Comparison of ENCODE assay signal across 31 cellular contexts in the genomic region with DNA sequence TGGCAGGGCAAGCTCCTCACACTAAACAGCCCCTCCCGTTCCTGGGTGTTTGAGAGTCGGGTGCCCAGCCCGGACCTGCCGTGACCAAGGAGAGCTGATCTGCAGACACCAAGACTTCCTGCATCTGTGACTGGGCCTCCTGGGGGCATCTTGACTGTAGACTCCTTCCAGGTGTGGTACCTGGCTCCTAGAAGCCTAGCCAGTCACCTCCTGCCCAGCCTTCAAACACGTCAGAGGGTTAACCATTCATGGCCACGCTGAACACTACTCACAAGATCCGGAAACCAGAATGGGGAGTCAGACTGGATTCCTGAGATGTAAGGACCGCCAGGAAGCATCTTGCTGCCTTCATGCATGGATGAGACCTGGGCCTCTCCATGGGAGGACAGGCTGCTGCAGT. TPM values are rescaled to one million over a fixed set of nuclear protein-coding genes. Genes with fewer than 3 reads are reported as not detected.
A peak's percentile ranks its signal among the peaks of the same experiment; 100 is the strongest.
DNase-seq lines count a peak whose midpoint lies in the region; ATAC-seq, FAIRE-seq and TF ChIP-seq lines count a peak whose summit lies in the region.
"Had no signal": no experiment of that assay in that cellular context is flagged by ENCODE, and none has a peak within 500 bp of the region (broad histone marks: within the 10 kb centered on the region; RNA-seq: fewer than 3 reads in every experiment).

No MANE protein-coding gene starts in this region.

- intact Hi-C loops in psoas muscle (cut with DNase I) = no loop called here
- intact Hi-C loops in activated T-helper 1 cell treated with anti-CD3 and anti-CD28 coated beads, Interleukin-12 subunit alpha, Interleukin-12 subunit beta, Interleukin-2, Interleukin-4 antibody, amounts not matched to agents 30 ng/mL and 10 ng/mL and 1 ng/mL, durations not matched to agents 14 hours and 24 hours and 36 hours (cut with micrococcal nuclease) = no loop called here
- intact Hi-C loops in colonic mucosa (cut with DNase I) = no loop called here

- 67 to 90% (median 76%) methylated on average over 8 of the region's 8 CpGs for WGBS in psoas muscle, 3 donors

- peaks cover 6% of the 10 kb centered on the region for H3K4me1 Mint-ChIP-seq in WTC11
- peaks cover 12% of the 10 kb centered on the region for H3K4me1 Mint-ChIP-seq in activated T-helper 1 cell treated with anti-CD3 and anti-CD28 coated beads, Interleukin-12 subunit alpha, Interleukin-12 subunit beta, Interleukin-2, Interleukin-4 antibody, amounts not matched to agents 30 ng/mL and 10 ng/mL and 1 ng/mL, durations not matched to agents 14 hours and 24 hours and 36 hours (ENCODE audit: low read depth)

- H3K27ac Mint-ChIP-seq in WTC11 = 0 out of 2 replicates have a peak overlapping the region, but pooled peaks have one; percentile 65
- no peak overlapping the region for H3K27ac Mint-ChIP-seq in activated T-helper 1 cell treated with anti-CD3 and anti-CD28 coated beads, Interleukin-12 subunit alpha, Interleukin-12 subunit beta, Interleukin-2, Interleukin-4 antibody, amounts not matched to agents 30 ng/mL and 10 ng/mL and 1 ng/mL, durations not matched to agents 14 hours and 24 hours and 36 hours
- H3K27ac Mint-ChIP-seq: activated naive CD4-positive, alpha-beta T cell treated with anti-CD3 and anti-CD28 coated beads for 36 hours had no signal

- FAIRE-seq in keratinocyte (lab: Jason Lieb, UNC) = peak; percentile 81
- FAIRE-seq: endothelial cell of umbilical vein, G401.6 had no signal

- H2AFZ ChIP-seq in keratinocyte (ENCODE audit: control insufficient read depth, low read length) = peak overlapping the region; percentile 92

- no peaks in the 10 kb centered on the region for H3K36me3 ChIP-seq in keratinocyte (ENCODE audit: control insufficient read depth in 2 of 2, extremely low read depth in 1 of 2, insufficient read depth in 2 of 2, low read length in 2 of 2)
- no peaks in the 10 kb centered on the region for H3K36me3 ChIP-seq in psoas muscle (ENCODE audit: insufficient read depth in 1 of 2, low read depth in 1 of 2)
- H3K36me3 ChIP-seq in colonic mucosa = no peaks in the 10 kb centered on the region
- H3K36me3 ChIP-seq: right atrium auricular region, stomach, upper lobe of right lung had no signal

- ATAC-seq in WTC11 = no peak
- no peak for ATAC-seq in psoas muscle
- no peak for ATAC-seq in GM21825 (IDR thresholded peaks at IDR 0.05; ENCODE audit: unreplicated experiment)
- ATAC-seq: activated T-cell treated with anti-CD3 and anti-CD28 coated beads, Interleukin-2, amount 50 U/mL, for 4 hours; upper lobe of right lung had no signal

- CTCF ChIA-PET in WTC11 (lab: Charles Lee) = interaction anchor here (0.7 to 3.3 kb wide), 3 partner anchors 14 to 28 kb away, joined by 3 to 27 read pairs (median 10); partner anchors contain the start of gene BBLN

- H3K9me3 Mint-ChIP-seq in WTC11 = no peaks in the 10 kb centered on the region
- no peaks in the 10 kb centered on the region for H3K9me3 Mint-ChIP-seq in activated T-helper 1 cell treated with anti-CD3 and anti-CD28 coated beads, Interleukin-12 subunit alpha, Interleukin-12 subunit beta, Interleukin-2, Interleukin-4 antibody, amounts not matched to agents 30 ng/mL and 10 ng/mL and 1 ng/mL, durations not matched to agents 14 hours and 24 hours and 36 hours
- H3K9me3 Mint-ChIP-seq: activated naive CD4-positive, alpha-beta T cell treated with anti-CD3 and anti-CD28 coated beads for 36 hours; activated T-cell treated with anti-CD3 and anti-CD28 coated beads, Interleukin-2, amount 50 U/mL, for 4 hours had no signal

- POLR2A ChIA-PET in WTC11 (lab: Charles Lee) = no interaction called here

- no peaks in the 10 kb centered on the region for H3K27me3 Mint-ChIP-seq in WTC11 (ENCODE audit: low read depth)
- H3K27me3 Mint-ChIP-seq in activated T-helper 1 cell treated with anti-CD3 and anti-CD28 coated beads, Interleukin-12 subunit alpha, Interleukin-12 subunit beta, Interleukin-2, Interleukin-4 antibody, amounts not matched to agents 30 ng/mL and 10 ng/mL and 1 ng/mL, durations not matched to agents 14 hours and 24 hours and 36 hours (ENCODE audit: insufficient read depth) = no peaks in the 10 kb centered on the region

- no peaks in the 10 kb centered on the region for H3K27me3 ChIP-seq in keratinocyte (ENCODE audit: control insufficient read depth, extremely low read depth, insufficient read depth, low read length)
- H3K27me3 ChIP-seq in psoas muscle (ENCODE audit: insufficient read depth in 3 of 3, low read length in 2 of 3) = no peaks in the 10 kb centered on the region
- no peaks in the 10 kb centered on the region for H3K27me3 ChIP-seq in colonic mucosa
- H3K27me3 ChIP-seq: right atrium auricular region, stomach, upper lobe of right lung had no signal

- no peaks in the 10 kb centered on the region for H4K20me1 ChIP-seq in keratinocyte (ENCODE audit: control insufficient read depth, extremely low read depth, insufficient read depth, low read length)

- H3K27ac ChIP-seq in keratinocyte (ENCODE audit: control insufficient read depth, insufficient read depth, low read length) = peak overlapping the region; percentile 71
- H3K27ac ChIP-seq in psoas muscle = no peak overlapping the region
- no peak overlapping the region for H3K27ac ChIP-seq in substantia nigra (ENCODE audit: low read depth, low read length, poor library complexity, severe bottlenecking)
- no peak overlapping the region for H3K27ac ChIP-seq in colonic mucosa
- H3K27ac ChIP-seq: KMS-11, right atrium auricular region, stomach, upper lobe of right lung had no signal

- no peak overlapping the region for H3K4me3 Mint-ChIP-seq in WTC11
- no peak overlapping the region for H3K4me3 Mint-ChIP-seq in activated T-helper 1 cell treated with anti-CD3 and anti-CD28 coated beads, Interleukin-12 subunit alpha, Interleukin-12 subunit beta, Interleukin-2, Interleukin-4 antibody, amounts not matched to agents 30 ng/mL and 10 ng/mL and 1 ng/mL, durations not matched to agents 14 hours and 24 hours and 36 hours
- H3K4me3 Mint-ChIP-seq: activated naive CD4-positive, alpha-beta T cell treated with anti-CD3 and anti-CD28 coated beads for 36 hours; activated T-cell treated with anti-CD3 and anti-CD28 coated beads, Interleukin-2, amount 50 U/mL, for 4 hours had no signal

- dilution Hi-C loops in keratinocyte (cut with MboI; ENCODE audit: extremely low pct_ligation_motif_present, low sequenced_read_pairs) = no loop called here

- no peaks in the 10 kb centered on the region for H3K36me3 Mint-ChIP-seq in WTC11
- no peaks in the 10 kb centered on the region for H3K36me3 Mint-ChIP-seq in activated T-helper 1 cell treated with anti-CD3 and anti-CD28 coated beads, Interleukin-12 subunit alpha, Interleukin-12 subunit beta, Interleukin-2, Interleukin-4 antibody, amounts not matched to agents 30 ng/mL and 10 ng/mL and 1 ng/mL, durations not matched to agents 14 hours and 24 hours and 36 hours (ENCODE audit: low read depth)

- H3K79me2 ChIP-seq in keratinocyte (ENCODE audit: control insufficient read depth, insufficient read depth, low read length) = no peaks in the 10 kb centered on the region

- no peak for TF ChIP-seq CTCF in WTC11 (IDR thresholded peaks at IDR 0.05)
- no peak for TF ChIP-seq CTCF in keratinocyte (optimal IDR thresholded peaks at IDR 0.05 in 1 of 3, IDR thresholded peaks at IDR 0.05 in 1 of 3, conservative IDR thresholded peaks at IDR 0.05 in 1 of 3; ENCODE audit: extremely low read depth in 1 of 3, insufficient read depth in 2 of 3, low read length in 3 of 3)
- no peak for TF ChIP-seq CTCF in psoas muscle (IDR thresholded peaks at IDR 0.05)
- TF ChIP-seq CTCF in colonic mucosa (IDR thresholded peaks at IDR 0.05) = no peak

- H3K4me3 ChIP-seq in keratinocyte (ENCODE audit: control insufficient read depth in 2 of 3, extremely low read depth in 1 of 3, insufficient read depth in 2 of 3, low read depth in 1 of 3, low read length in 3 of 3) (no peak overlapping the region), psoas muscle (no peak overlapping the region), colonic mucosa (no peak overlapping the region)
- H3K4me3 ChIP-seq: right atrium auricular region, stomach, upper lobe of right lung had no signal

- H3K4me1 ChIP-seq in keratinocyte (ENCODE audit: control insufficient read depth, extremely low read depth, insufficient read depth, low read length) (peaks cover 59% of the 10 kb centered on the region), psoas muscle (peaks cover 6% of the 10 kb centered on the region), colonic mucosa (peaks cover 9% of the 10 kb centered on the region)

- H3K9me1 ChIP-seq in keratinocyte (ENCODE audit: control insufficient read depth, extremely low read depth, insufficient read depth, low read length) = no peaks in the 10 kb centered on the region

- DNase-seq in DMS79 (lab: John Stamatoyannopoulos, UW) (peak; percentile 63), WTC11 (ENCODE audit: low spot score) (no peak), keratinocyte (ENCODE audit: low read depth, low spot score) (peak; percentile 86), psoas muscle (peak; percentile 4 to 20), substantia nigra (lab: John Stamatoyannopoulos, UW) (no peak), colonic mucosa (no peak)
- DNase-seq in activated T-helper 1 cell treated with anti-CD3 and anti-CD28 coated beads, Interleukin-12 subunit alpha, Interleukin-12 subunit beta, Interleukin-2, Interleukin-4 antibody, amounts not matched to agents 30 ng/mL and 10 ng/mL and 1 ng/mL, durations not matched to agents 14 hours and 24 hours and 36 hours (ENCODE audit: low spot score) = no peak
- DNase-seq: activated CD4-positive, alpha-beta T cell treated with anti-CD3 and anti-CD28 coated beads for 1 hour; activated CD8-positive, alpha-beta memory T cell treated with anti-CD3 and anti-CD28 coated beads for 24 hours; activated naive CD4-positive, alpha-beta T cell treated with anti-CD3 and anti-CD28 coated beads for 36 hours; activated T-cell treated with anti-CD3 and anti-CD28 coated beads, Interleukin-2, amount 50 U/mL, for 4 hours; amygdala; dermis blood vessel endothelial cell; DMS 273 treated with DMSO at 0.1 percent for 48 hours; foreskin fibroblast; hippocampal formation; MV-4-11; NCI-H1694 treated with DMSO at 0.1 percent for 48 hours; stomach; SW 1271; upper lobe of right lung had no signal

- peak overlapping the region; percentile 62 for H3K4me2 ChIP-seq in keratinocyte (ENCODE audit: control insufficient read depth, extremely low read depth, insufficient read depth, low read depth, low read length)
- H3K4me2 ChIP-seq: KMS-11 had no signal

- H3K9me3 ChIP-seq in keratinocyte (ENCODE audit: control insufficient read depth, low read depth, low read length) (no peaks in the 10 kb centered on the region), psoas muscle (no peaks in the 10 kb centered on the region), colonic mucosa (no peaks in the 10 kb centered on the region)
- H3K9me3 ChIP-seq: right atrium auricular region, stomach, upper lobe of right lung had no signal

- H3K9ac ChIP-seq in keratinocyte (ENCODE audit: control insufficient read depth, extremely low read depth, insufficient read depth, low read length) (peak overlapping the region; percentile 47), colonic mucosa (ENCODE audit: low read depth in 2 of 2, low read length in 2 of 2) (no peak overlapping the region)
- H3K9ac ChIP-seq: KMS-11 had no signal

RNA-seq across cellular contexts. Expression of gene LCN2, which starts 3.7 kb away (rescaled TPM):
- total RNA-seq in WTC11 (2021) (1.0 to 3.0 TPM (median 1.3 TPM) in 3 replicates), psoas muscle (1 to 10 TPM in 2 of 4 donors, under 1 TPM in 1, not detected in 1; 0.47 to 2.1 (median 1.4) TPM), colonic mucosa (100 to 1,000 TPM; 162 to 374 TPM)
- polyA plus RNA-seq in keratinocyte (28.9 to 77.4 TPM (median 67.4 TPM) in 3 replicates), psoas muscle (under 1 TPM; 0.08 to 0.90 (median 0.69) TPM)
- polyA plus RNA-seq in keratinocyte (2011; ENCODE audit: low read depth) = 191 TPM
- 131 and 203 TPM in 2 replicates for polyA plus RNA-seq in keratinocyte (2011; cell fraction: cytosol; rRNA removed)
- 209 and 300 TPM in 2 replicates for polyA plus RNA-seq in keratinocyte (2011; cell fraction: nucleus; rRNA removed)
- polyA plus RNA-seq in keratinocyte (2012; ENCODE audit: low replicate concordance) = 59.4 and 461 TPM in 2 replicates
- polyA minus RNA-seq in keratinocyte = 24.6 to 108 TPM (median 50.3 TPM) in 3 replicates
- 101 TPM for polyA minus RNA-seq in keratinocyte (2011; cell fraction: cytosol; rRNA and poly(A)+ RNA removed)
- 71.9 and 103 TPM in 2 replicates for polyA minus RNA-seq in keratinocyte (2011; cell fraction: nucleus; rRNA and poly(A)+ RNA removed)
- total RNA-seq in activated T-helper 1 cell treated with anti-CD3 and anti-CD28 coated beads, Interleukin-12 subunit alpha, Interleukin-12 subunit beta, Interleukin-2, Interleukin-4 antibody, amounts not matched to agents 30 ng/mL and 10 ng/mL and 1 ng/mL, durations not matched to agents 14 hours and 24 hours and 36 hours = not detected in 2 replicates
- total RNA-seq: activated naive CD4-positive, alpha-beta T cell treated with anti-CD3 and anti-CD28 coated beads for 36 hours; activated T-cell treated with anti-CD3 and anti-CD28 coated beads, Interleukin-2, amount 50 U/mL, for 4 hours; dermis blood vessel endothelial cell; endothelial cell of umbilical vein; HT1080; lung microvascular endothelial cell; myocyte; right atrium auricular region; Right ventricle myocardium inferior had no signal
- polyA plus RNA-seq: AG04450, endothelial cell of umbilical vein had no signal

RNA-seq across cellular contexts. Expression of gene BBLN, which starts 14.5 kb away (rescaled TPM):
- total RNA-seq in WTC11 (2021) (77.1 to 86.9 TPM (median 86.6 TPM) in 3 replicates), psoas muscle (10 to 100 TPM; 14.0 to 21.3 (median 17.8) TPM), colonic mucosa (10 to 100 TPM; 47.5 to 53.0 TPM)
- polyA plus RNA-seq in keratinocyte (35.9 to 89.0 TPM (median 50.9 TPM) in 3 replicates), psoas muscle (10 to 100 TPM; 23.1 to 36.2 (median 27.8) TPM)
- polyA plus RNA-seq in keratinocyte (2011; ENCODE audit: low read depth) = 10.4 TPM
- 52.8 and 158 TPM in 2 replicates for polyA plus RNA-seq in keratinocyte (2011; cell fraction: cytosol; rRNA removed)
- 24.0 and 27.2 TPM in 2 replicates for polyA plus RNA-seq in keratinocyte (2011; cell fraction: nucleus; rRNA removed)
- 69.5 and 195 TPM in 2 replicates for polyA plus RNA-seq in keratinocyte (2012; ENCODE audit: low replicate concordance)
- 8.2 to 24.0 TPM (median 11.0 TPM) in 3 replicates for polyA minus RNA-seq in keratinocyte
- polyA minus RNA-seq in keratinocyte (2011; cell fraction: cytosol; rRNA and poly(A)+ RNA removed) = 158 TPM
- polyA minus RNA-seq in keratinocyte (2011; cell fraction: nucleus; rRNA and poly(A)+ RNA removed) = 15.7 and 17.5 TPM in 2 replicates
- total RNA-seq in activated T-helper 1 cell treated with anti-CD3 and anti-CD28 coated beads, Interleukin-12 subunit alpha, Interleukin-12 subunit beta, Interleukin-2, Interleukin-4 antibody, amounts not matched to agents 30 ng/mL and 10 ng/mL and 1 ng/mL, durations not matched to agents 14 hours and 24 hours and 36 hours = 97.3 and 106 TPM in 2 replicates

RNA-seq across cellular contexts. Expression of gene PTGES2, which starts 18.0 kb away (rescaled TPM):
- 96.2 to 118 TPM (median 98.4 TPM) in 3 replicates for total RNA-seq in WTC11 (2021)
- 61.3 to 71.3 TPM (median 68.7 TPM) in 3 replicates for polyA plus RNA-seq in keratinocyte
- polyA plus RNA-seq in keratinocyte (2011; ENCODE audit: low read depth) = 12.9 TPM
- polyA plus RNA-seq in keratinocyte (2011; cell fraction: cytosol; rRNA removed) = 40.6 and 68.8 TPM in 2 replicates
- polyA plus RNA-seq in keratinocyte (2011; cell fraction: nucleus; rRNA removed) = 71.2 and 78.4 TPM in 2 replicates
- polyA plus RNA-seq in keratinocyte (2012; ENCODE audit: low replicate concordance) = 26.6 and 60.0 TPM in 2 replicates
- 48.2 to 64.8 TPM (median 49.7 TPM) in 3 replicates for polyA minus RNA-seq in keratinocyte
- 79.8 TPM for polyA minus RNA-seq in keratinocyte (2011; cell fraction: cytosol; rRNA and poly(A)+ RNA removed)
- 30.1 and 30.7 TPM in 2 replicates for polyA minus RNA-seq in keratinocyte (2011; cell fraction: nucleus; rRNA and poly(A)+ RNA removed)
- total RNA-seq in psoas muscle = 100 to 1,000 TPM; 102 to 150 (median 116) TPM
- 100 to 1,000 TPM in 2 of 3 donors, 10 to 100 TPM in 1; 61.2 to 134 (median 119) TPM for polyA plus RNA-seq in psoas muscle
- 87.7 and 89.2 TPM in 2 replicates for total RNA-seq in activated T-helper 1 cell treated with anti-CD3 and anti-CD28 coated beads, Interleukin-12 subunit alpha, Interleukin-12 subunit beta, Interleukin-2, Interleukin-4 antibody, amounts not matched to agents 30 ng/mL and 10 ng/mL and 1 ng/mL, durations not matched to agents 14 hours and 24 hours and 36 hours
- 100 to 1,000 TPM in 1 of 2 donors, 10 to 100 TPM in 1; 93.7 to 142 TPM for total RNA-seq in colonic mucosa

RNA-seq across cellular contexts. Expression of gene CIZ1, which starts 45.8 kb away (rescaled TPM):
- total RNA-seq in WTC11 (2021) (86.1 to 90.6 TPM (median 90.2 TPM) in 3 replicates), psoas muscle (100 to 1,000 TPM in 3 of 4 donors, 10 to 100 TPM in 1; 86.0 to 119 (median 109) TPM), colonic mucosa (10 to 100 TPM; 97.5 to 97.7 TPM)
- polyA plus RNA-seq in keratinocyte (23.5 to 30.9 TPM (median 28.1 TPM) in 3 replicates), psoas muscle (10 to 100 TPM; 36.2 to 84.7 (median 49.9) TPM)
- 102 TPM for polyA plus RNA-seq in keratinocyte (2011; ENCODE audit: low read depth)
- polyA plus RNA-seq in keratinocyte (2011; cell fraction: cytosol; rRNA removed) = 24.6 and 44.2 TPM in 2 replicates
- 61.0 and 78.9 TPM in 2 replicates for polyA plus RNA-seq in keratinocyte (2011; cell fraction: nucleus; rRNA removed)
- polyA plus RNA-seq in keratinocyte (2012; ENCODE audit: low replicate concordance) = 68.4 and 90.5 TPM in 2 replicates
- 47.5 to 170 TPM (median 51.2 TPM) in 3 replicates for polyA minus RNA-seq in keratinocyte
- polyA minus RNA-seq in keratinocyte (2011; cell fraction: cytosol; rRNA and poly(A)+ RNA removed) = 52.4 TPM
- polyA minus RNA-seq in keratinocyte (2011; cell fraction: nucleus; rRNA and poly(A)+ RNA removed) = 21.5 and 21.9 TPM in 2 replicates
- total RNA-seq in activated T-helper 1 cell treated with anti-CD3 and anti-CD28 coated beads, Interleukin-12 subunit alpha, Interleukin-12 subunit beta, Interleukin-2, Interleukin-4 antibody, amounts not matched to agents 30 ng/mL and 10 ng/mL and 1 ng/mL, durations not matched to agents 14 hours and 24 hours and 36 hours = 154 and 158 TPM in 2 replicates

RNA-seq across cellular contexts. Expression of gene DNM1, which starts 57.6 kb away (rescaled TPM):
- 79.0 to 105 TPM (median 92.4 TPM) in 3 replicates for total RNA-seq in WTC11 (2021)
- 0.25 to 0.34 TPM (median 0.31 TPM) in 3 replicates for polyA plus RNA-seq in keratinocyte
- polyA plus RNA-seq in keratinocyte (2011; ENCODE audit: low read depth) = 1.6 TPM
- 0.06 and 0.13 TPM in 2 replicates for polyA plus RNA-seq in keratinocyte (2011; cell fraction: cytosol; rRNA removed)
- 1.1 and 2.1 TPM in 2 replicates for polyA plus RNA-seq in keratinocyte (2011; cell fraction: nucleus; rRNA removed)
- polyA plus RNA-seq in keratinocyte (2012; ENCODE audit: low replicate concordance) = 0.60 and 1.5 TPM in 2 replicates
- 0.59 to 0.96 TPM (median 0.64 TPM) in 3 replicates for polyA minus RNA-seq in keratinocyte
- 0.38 TPM for polyA minus RNA-seq in keratinocyte (2011; cell fraction: cytosol; rRNA and poly(A)+ RNA removed)
- polyA minus RNA-seq in keratinocyte (2011; cell fraction: nucleus; rRNA and poly(A)+ RNA removed) = 0.53 and 0.93 TPM in 2 replicates
- 1 to 10 TPM; 1.2 to 5.4 (median 3.2) TPM for total RNA-seq in psoas muscle
- 1 to 10 TPM; 1.1 to 2.4 (median 1.5) TPM for polyA plus RNA-seq in psoas muscle
- 1.4 and 1.8 TPM in 2 replicates for total RNA-seq in activated T-helper 1 cell treated with anti-CD3 and anti-CD28 coated beads, Interleukin-12 subunit alpha, Interleukin-12 subunit beta, Interleukin-2, Interleukin-4 antibody, amounts not matched to agents 30 ng/mL and 10 ng/mL and 1 ng/mL, durations not matched to agents 14 hours and 24 hours and 36 hours
- total RNA-seq in colonic mucosa = 1 to 10 TPM; 2.5 to 6.8 TPM
- total RNA-seq: myocyte had no signal

Comparison
In these comparisons a context has a peak if more than half of its experiments do, and no peak if none do; other contexts are left out.
1. DNase-seq: peak in DMS79 (single experiment), keratinocyte (single experiment) and psoas muscle (2 of 2); none in WTC11 (single experiment), activated T-helper 1 cell treated with anti-CD3 and anti-CD28 coated beads, Interleukin-12 subunit alpha, Interleukin-12 subunit beta, Interleukin-2, Interleukin-4 antibody, amounts not matched to agents 30 ng/mL and 10 ng/mL and 1 ng/mL, durations not matched to agents 14 hours and 24 hours and 36 hours (single experiment), substantia nigra (0 of 49) and colonic mucosa (single experiment).
2. RNA of gene LCN2, which starts 3.7 kb away (total RNA-seq): 162 to 374 TPM in colonic mucosa; 0.47 to 2.1 TPM in psoas muscle, 1.0 to 3.0 TPM in WTC11 and not detected in activated T-helper 1 cell treated with anti-CD3 and anti-CD28 coated beads, Interleukin-12 subunit alpha, Interleukin-12 subunit beta, Interleukin-2, Interleukin-4 antibody, amounts not matched to agents 30 ng/mL and 10 ng/mL and 1 ng/mL, durations not matched to agents 14 hours and 24 hours and 36 hours; every median in the first group is over 10 times any median in the second.